Comparison of ENCODE assay signal across 22 cellular contexts in genomic region chr7:117654780-117655179, GRCh38.
"Had no signal": no experiment of that assay in that cellular context is flagged by ENCODE, and none has a peak within 500 bp of the region (broad histone marks: within the 10 kb centered on the region; RNA-seq: fewer than 3 reads in every experiment).

No MANE protein-coding gene starts in this region.

- H3K36me3 Mint-ChIP-seq: activated CD8-positive, alpha-beta memory T cell treated with anti-CD3 and anti-CD28 coated beads, Interleukin-2, amount 10 ng/mL, durations not matched to agents 7 days and 5 days; activated naive CD4-positive, alpha-beta T cell treated with anti-CD3 and anti-CD28 coated beads, Interleukin-2, amount 10 ng/mL, durations not matched to agents 7 days and 5 days; naive thymus-derived CD8-positive, alpha-beta T cell had no signal

- H3K4me3 Mint-ChIP-seq: activated CD4-positive, alpha-beta T cell treated with anti-CD3 and anti-CD28 coated beads, Interleukin-2, amount 10 ng/mL, durations not matched to agents 24 days and 14 days; activated CD8-positive, alpha-beta memory T cell treated with anti-CD3 and anti-CD28 coated beads, Interleukin-2, amount 10 ng/mL, durations not matched to agents 7 days and 5 days; activated CD8-positive, alpha-beta T cell treated with anti-CD3 and anti-CD28 coated beads for 36 hours; activated naive CD4-positive, alpha-beta T cell treated with anti-CD3 and anti-CD28 coated beads, Interleukin-2, amount 10 ng/mL, durations not matched to agents 7 days and 5 days; naive thymus-derived CD8-positive, alpha-beta T cell; T-helper 17 cell had no signal

- DNase-seq: activated CD4-positive, alpha-beta T cell treated with anti-CD3 and anti-CD28 coated beads, Interleukin-2, amount 10 ng/mL, durations not matched to agents 24 days and 14 days; activated CD8-positive, alpha-beta memory T cell treated with anti-CD3 and anti-CD28 coated beads, Interleukin-2, amount 10 ng/mL, durations not matched to agents 7 days and 5 days; activated CD8-positive, alpha-beta T cell treated with anti-CD3 and anti-CD28 coated beads for 36 hours; activated effector memory CD4-positive, alpha-beta T cell treated with anti-CD3 and anti-CD28 coated beads, Interleukin-2, amount 50 U/mL, for 16 hours; activated naive CD4-positive, alpha-beta T cell treated with anti-CD3 and anti-CD28 coated beads, Interleukin-2, amount 10 ng/mL, durations not matched to agents 7 days and 5 days; activated T-cell treated with anti-CD3 and anti-CD28 coated beads for 4 hours; amygdala; cerebellar nuclear complex; effector CD4-positive, alpha-beta T cell; foreskin fibroblast; kidney; left lung; naive thymus-derived CD8-positive, alpha-beta T cell; retina; spleen; stimulated activated CD4-positive, alpha-beta T cell treated with anti-CD3 and anti-CD28 coated beads, Interleukin-4, amount 100 ng/mL, for 4 hours; stimulated activated naive CD8-positive, alpha-beta T cell treated with anti-CD3 and anti-CD28 coated beads, Interleukin-15, Interleukin-2, amounts not matched to agents 100 U/mL and 50 U/mL, for 24 hours; T-helper 17 cell; upper lobe of right lung had no signal

- H3K9me3 Mint-ChIP-seq: activated CD4-positive, alpha-beta T cell treated with anti-CD3 and anti-CD28 coated beads, Interleukin-2, amount 10 ng/mL, durations not matched to agents 24 days and 14 days; activated CD8-positive, alpha-beta T cell treated with anti-CD3 and anti-CD28 coated beads for 36 hours; activated naive CD4-positive, alpha-beta T cell treated with anti-CD3 and anti-CD28 coated beads, Interleukin-2, amount 10 ng/mL, durations not matched to agents 7 days and 5 days had no signal

- H3K27ac Mint-ChIP-seq: activated CD4-positive, alpha-beta T cell treated with anti-CD3 and anti-CD28 coated beads, Interleukin-2, amount 10 ng/mL, durations not matched to agents 24 days and 14 days; activated CD8-positive, alpha-beta memory T cell treated with anti-CD3 and anti-CD28 coated beads, Interleukin-2, amount 10 ng/mL, durations not matched to agents 7 days and 5 days; activated CD8-positive, alpha-beta T cell treated with anti-CD3 and anti-CD28 coated beads for 36 hours; activated naive CD4-positive, alpha-beta T cell treated with anti-CD3 and anti-CD28 coated beads, Interleukin-2, amount 10 ng/mL, durations not matched to agents 7 days and 5 days; naive thymus-derived CD8-positive, alpha-beta T cell; T-helper 17 cell had no signal

- H3K4me3 ChIP-seq: left lung, lung, spleen, upper lobe of right lung had no signal

- H3K4me1 ChIP-seq: spleen, upper lobe of right lung had no signal

- H3K27ac ChIP-seq: left lung, spleen, upper lobe of right lung, VCaP had no signal

- H3K27me3 ChIP-seq: left lung, spleen, upper lobe of right lung had no signal

- H3K27me3 Mint-ChIP-seq: activated CD8-positive, alpha-beta memory T cell treated with anti-CD3 and anti-CD28 coated beads, Interleukin-2, amount 10 ng/mL, durations not matched to agents 7 days and 5 days; activated CD8-positive, alpha-beta T cell treated with anti-CD3 and anti-CD28 coated beads for 36 hours; activated naive CD4-positive, alpha-beta T cell treated with anti-CD3 and anti-CD28 coated beads, Interleukin-2, amount 10 ng/mL, durations not matched to agents 7 days and 5 days; T-helper 17 cell had no signal

- H3K9me3 ChIP-seq: left lung, spleen, upper lobe of right lung had no signal

- H3K36me3 ChIP-seq: left lung, spleen, upper lobe of right lung had no signal

- H3K4me1 Mint-ChIP-seq: activated CD4-positive, alpha-beta T cell treated with anti-CD3 and anti-CD28 coated beads, Interleukin-2, amount 10 ng/mL, durations not matched to agents 24 days and 14 days; activated CD8-positive, alpha-beta memory T cell treated with anti-CD3 and anti-CD28 coated beads, Interleukin-2, amount 10 ng/mL, durations not matched to agents 7 days and 5 days; activated naive CD4-positive, alpha-beta T cell treated with anti-CD3 and anti-CD28 coated beads, Interleukin-2, amount 10 ng/mL, durations not matched to agents 7 days and 5 days; naive thymus-derived CD8-positive, alpha-beta T cell; T-helper 17 cell had no signal

- ATAC-seq: activated CD4-positive, CD25-positive, alpha-beta regulatory T cell treated with anti-CD3 and anti-CD28 coated beads, Interleukin-2, amount 50 U/mL, for 24 hours; activated CD8-positive, alpha-beta memory T cell treated with anti-CD3 and anti-CD28 coated beads, Interleukin-2, amount 10 ng/mL, durations not matched to agents 7 days and 5 days; activated CD8-positive, alpha-beta T cell treated with anti-CD3 and anti-CD28 coated beads for 36 hours; left lung; naive thymus-derived CD8-positive, alpha-beta T cell; stimulated activated naive CD8-positive, alpha-beta T cell treated with anti-CD3 and anti-CD28 coated beads, Interleukin-15, Interleukin-2, amounts not matched to agents 100 U/mL and 50 U/mL, for 24 hours; T-helper 17 cell had no signal
